ENCODE assay signal across 34 cellular contexts in the genomic region with DNA sequence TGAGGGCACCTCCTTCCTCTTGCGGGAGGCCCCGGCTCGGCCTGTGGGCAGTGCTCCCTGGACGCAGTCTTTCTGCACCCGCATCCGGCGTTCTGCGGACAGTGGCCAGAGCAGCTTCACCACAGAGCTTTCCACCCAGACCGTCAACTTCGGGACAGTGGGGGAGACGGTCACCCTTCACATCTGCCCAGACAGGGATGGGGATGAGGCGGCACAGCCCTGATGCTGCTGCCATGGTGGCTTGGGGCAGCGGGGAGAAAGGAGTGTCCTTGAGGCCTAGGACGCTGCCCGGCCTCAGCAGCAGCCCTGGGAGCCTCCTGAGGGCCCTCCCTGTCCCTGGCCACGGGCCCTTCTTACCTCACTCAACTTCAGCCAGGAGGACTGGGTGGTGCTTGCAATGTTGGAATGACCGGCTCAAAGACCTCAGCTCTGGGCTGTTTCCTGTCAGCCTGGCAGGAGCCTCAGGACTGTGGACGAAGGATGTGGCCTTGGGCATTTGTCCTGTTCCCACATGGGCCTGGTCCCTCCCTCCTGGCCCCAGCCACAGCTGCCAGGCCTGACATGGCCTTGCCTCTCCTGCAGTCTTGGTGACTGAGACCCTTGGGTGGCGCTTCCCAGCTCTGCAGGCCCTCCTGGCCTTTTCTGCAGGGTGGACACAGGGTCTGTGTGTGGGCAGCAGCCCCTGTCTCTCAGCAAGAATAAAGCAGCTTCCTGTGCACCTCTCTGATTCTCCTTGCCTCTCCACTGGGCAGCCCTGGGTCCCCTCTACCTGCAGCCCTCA. TPM values are rescaled to one million over a fixed set of nuclear protein-coding genes. Genes with fewer than 3 reads are reported as not detected.
A peak's percentile ranks its signal among the peaks of the same experiment; 100 is the strongest.
DNase-seq lines count a peak whose midpoint lies in the region; ATAC-seq and TF ChIP-seq lines count a peak whose summit lies in the region.
"Had no signal": no experiment of that assay in that cellular context is flagged by ENCODE, and none has a peak within 500 bp of the region (broad histone marks: within the 10 kb centered on the region; RNA-seq: fewer than 3 reads in every experiment).

No MANE protein-coding gene starts in this region.

- H3K36me3 ChIP-seq in lower lobe of right lung = no peaks in the 10 kb centered on the region
- H3K36me3 ChIP-seq: ascending aorta, MG63, Peyer's patch had no signal

- H3K4me1 ChIP-seq in right cardiac atrium (ENCODE audit: control insufficient read depth, insufficient read depth, low read length) (no peaks in the 10 kb centered on the region), lower lobe of right lung (no peaks in the 10 kb centered on the region)
- H3K4me1 ChIP-seq: ascending aorta, Caco-2, esophagus muscularis mucosa, Peyer's patch had no signal

- no peaks in the 10 kb centered on the region for H3K36me3 Mint-ChIP-seq in activated naive CD8-positive, alpha-beta T cell treated with anti-CD3 and anti-CD28 coated beads, Interleukin-2, amount 50 U/mL, for 24 hours (ENCODE audit: low read depth)
- H3K36me3 Mint-ChIP-seq in activated naive CD8-positive, alpha-beta T cell treated with anti-CD3 and anti-CD28 coated beads for 36 hours = no peaks in the 10 kb centered on the region
- H3K36me3 Mint-ChIP-seq: activated naive CD4-positive, alpha-beta T cell treated with anti-CD3 and anti-CD28 coated beads, Interleukin-2, amount 50 U/mL, for 72 hours; CD14-positive monocyte; natural killer cell; stimulated activated memory B cell treated with anti-CD40 and anti-IgM and Interleukin-4, amounts not matched to agents 10 μg/mL and 1 μg/mL and 100 μg/mL, for 72 hours had no signal

- ATAC-seq in activated naive CD8-positive, alpha-beta T cell treated with anti-CD3 and anti-CD28 coated beads, Interleukin-2, amount 50 U/mL, for 24 hours = peak; percentile 5
- peak; percentile 6 to 8 for ATAC-seq in right cardiac atrium
- ATAC-seq in HG02973 (IDR thresholded peaks at IDR 0.05; ENCODE audit: unreplicated experiment) = no peak
- ATAC-seq in lower lobe of right lung = no peak
- ATAC-seq: activated naive CD4-positive, alpha-beta T cell treated with anti-CD3 and anti-CD28 coated beads, Interleukin-2, amount 50 U/mL, for 72 hours; natural killer cell; stimulated activated memory B cell treated with anti-CD40 and anti-IgM and Interleukin-4, amounts not matched to agents 10 μg/mL and 1 μg/mL and 100 μg/mL, for 72 hours had no signal

- H3K9me3 Mint-ChIP-seq in activated naive CD8-positive, alpha-beta T cell treated with anti-CD3 and anti-CD28 coated beads, Interleukin-2, amount 50 U/mL, for 24 hours = no peaks in the 10 kb centered on the region
- H3K9me3 Mint-ChIP-seq in activated naive CD8-positive, alpha-beta T cell treated with anti-CD3 and anti-CD28 coated beads for 36 hours = no peaks in the 10 kb centered on the region
- H3K9me3 Mint-ChIP-seq: activated naive CD4-positive, alpha-beta T cell treated with anti-CD3 and anti-CD28 coated beads, Interleukin-2, amount 50 U/mL, for 72 hours; CD14-positive monocyte; dendritic cell treated with granulocyte-macrophage colony-stimulating factor and Interleukin-4, amounts not matched to agents 40 ng/mL and 50 ng/mL, for 4 days; natural killer cell; stimulated activated memory B cell treated with anti-CD40 and anti-IgM and Interleukin-4, amounts not matched to agents 10 μg/mL and 1 μg/mL and 100 μg/mL, for 72 hours had no signal

- 76% methylated on average over 19 of the region's 19 CpGs for WGBS in right cardiac atrium

- intact Hi-C loops in right cardiac atrium (cut with DNase I) (no loop called here), posterior vena cava (cut with DNase I) (no loop called here), lower lobe of right lung (cut with DNase I) (no loop called here)

- H3K27me3 Mint-ChIP-seq in activated naive CD8-positive, alpha-beta T cell treated with anti-CD3 and anti-CD28 coated beads, Interleukin-2, amount 50 U/mL, for 24 hours = no peaks in the 10 kb centered on the region
- no peaks in the 10 kb centered on the region for H3K27me3 Mint-ChIP-seq in activated naive CD8-positive, alpha-beta T cell treated with anti-CD3 and anti-CD28 coated beads for 36 hours
- H3K27me3 Mint-ChIP-seq: dendritic cell treated with granulocyte-macrophage colony-stimulating factor and Interleukin-4, amounts not matched to agents 40 ng/mL and 50 ng/mL, for 4 days; stimulated activated memory B cell treated with anti-CD40 and anti-IgM and Interleukin-4, amounts not matched to agents 10 μg/mL and 1 μg/mL and 100 μg/mL, for 72 hours had no signal

- TF ChIP-seq CTCF in lower lobe of right lung (IDR thresholded peaks at IDR 0.05) = no peak

- H3K27ac ChIP-seq in right cardiac atrium (ENCODE audit: low read length) = no peak overlapping the region
- no peak overlapping the region for H3K27ac ChIP-seq in lower lobe of right lung
- H3K27ac ChIP-seq: 22Rv1, ascending aorta, esophagus muscularis mucosa, Peyer's patch had no signal

- H3K4me3 ChIP-seq in right cardiac atrium (ENCODE audit: low read length) = no peak overlapping the region
- no peak overlapping the region for H3K4me3 ChIP-seq in lower lobe of right lung
- H3K4me3 ChIP-seq: ascending aorta, esophagus muscularis mucosa, lung, MG63, Peyer's patch had no signal

- H3K4me1 Mint-ChIP-seq in activated naive CD8-positive, alpha-beta T cell treated with anti-CD3 and anti-CD28 coated beads, Interleukin-2, amount 50 U/mL, for 24 hours = no peaks in the 10 kb centered on the region
- H3K4me1 Mint-ChIP-seq in activated naive CD8-positive, alpha-beta T cell treated with anti-CD3 and anti-CD28 coated beads for 36 hours = no peaks in the 10 kb centered on the region
- H3K4me1 Mint-ChIP-seq: CD14-positive monocyte; stimulated activated memory B cell treated with anti-CD40 and anti-IgM and Interleukin-4, amounts not matched to agents 10 μg/mL and 1 μg/mL and 100 μg/mL, for 72 hours had no signal

- H3K27ac Mint-ChIP-seq in activated naive CD8-positive, alpha-beta T cell treated with anti-CD3 and anti-CD28 coated beads, Interleukin-2, amount 50 U/mL, for 24 hours = no peak overlapping the region
- no peak overlapping the region for H3K27ac Mint-ChIP-seq in activated naive CD8-positive, alpha-beta T cell treated with anti-CD3 and anti-CD28 coated beads for 36 hours
- H3K27ac Mint-ChIP-seq: activated naive CD4-positive, alpha-beta T cell treated with anti-CD3 and anti-CD28 coated beads, Interleukin-2, amount 50 U/mL, for 72 hours; dendritic cell treated with granulocyte-macrophage colony-stimulating factor and Interleukin-4, amounts not matched to agents 40 ng/mL and 50 ng/mL, for 4 days; natural killer cell; stimulated activated memory B cell treated with anti-CD40 and anti-IgM and Interleukin-4, amounts not matched to agents 10 μg/mL and 1 μg/mL and 100 μg/mL, for 72 hours had no signal

- H3K27me3 ChIP-seq in right cardiac atrium (ENCODE audit: control insufficient read depth, insufficient read depth) = no peaks in the 10 kb centered on the region
- H3K27me3 ChIP-seq in lower lobe of right lung (ENCODE audit: low read depth) = no peaks in the 10 kb centered on the region
- H3K27me3 ChIP-seq: ascending aorta, MG63, Peyer's patch had no signal

- H3K4me3 Mint-ChIP-seq in activated naive CD8-positive, alpha-beta T cell treated with anti-CD3 and anti-CD28 coated beads, Interleukin-2, amount 50 U/mL, for 24 hours = no peak overlapping the region
- H3K4me3 Mint-ChIP-seq in activated naive CD8-positive, alpha-beta T cell treated with anti-CD3 and anti-CD28 coated beads for 36 hours = no peak overlapping the region
- H3K4me3 Mint-ChIP-seq: CD14-positive monocyte; dendritic cell treated with granulocyte-macrophage colony-stimulating factor and Interleukin-4, amounts not matched to agents 40 ng/mL and 50 ng/mL, for 4 days; natural killer cell; stimulated activated memory B cell treated with anti-CD40 and anti-IgM and Interleukin-4, amounts not matched to agents 10 μg/mL and 1 μg/mL and 100 μg/mL, for 72 hours had no signal

- no peak for DNase-seq in activated naive CD8-positive, alpha-beta T cell treated with anti-CD3 and anti-CD28 coated beads, Interleukin-2, amount 50 U/mL, for 24 hours
- DNase-seq in activated naive CD8-positive, alpha-beta T cell treated with anti-CD3 and anti-CD28 coated beads for 36 hours = no peak
- DNase-seq in right cardiac atrium (peak; percentile 18 to 65 (median 62)), posterior vena cava (ENCODE audit: low spot score) (peak; percentile 64), lower lobe of right lung (no peak), mesenteric fat pad (ENCODE audit: low spot score) (no peak)
- DNase-seq in stimulated activated CD4-positive, alpha-beta T cell treated with anti-CD3 and anti-CD28 coated beads, Interleukin-4, amount 100 ng/mL, for 24 hours = no peak
- DNase-seq: activated CD4-positive, alpha-beta T cell treated with anti-CD3 and anti-CD28 coated beads for 4 hours; activated CD8-positive, alpha-beta memory T cell treated with anti-CD3 and anti-CD28 coated beads for 24 hours; Caco-2; caudate nucleus; foreskin fibroblast; head of caudate nucleus; KG1; MG63; natural killer cell; NCI-H1105 treated with DMSO at 0.1 percent for 48 hours; NCI-H2029 treated with DMSO at 0.1 percent for 48 hours; NCI-H2227 treated with DMSO at 0.1 percent for 48 hours; NCI-H69; trophoblast cell had no signal

- no peaks in the 10 kb centered on the region for H3K9me3 ChIP-seq in right cardiac atrium (ENCODE audit: control insufficient read depth, low read length)
- no peaks in the 10 kb centered on the region for H3K9me3 ChIP-seq in lower lobe of right lung
- H3K9me3 ChIP-seq: ascending aorta, Caco-2, esophagus muscularis mucosa, MG63, Peyer's patch had no signal

RNA-seq across cellular contexts. Expression of a gene that starts 45.9 kb away (rescaled TPM):
- 10 to 100 TPM; 32.7 to 36.1 TPM for total RNA-seq in activated naive CD8-positive, alpha-beta T cell treated with anti-CD3 and anti-CD28 coated beads for 36 hours
- total RNA-seq in right cardiac atrium (10 to 100 TPM in 1 of 4 donors, 1 to 10 TPM in 3; 8.9 to 10.7 (median 9.5) TPM), posterior vena cava (10 to 100 TPM; 12.7 to 13.3 TPM), lower lobe of right lung (26.2 TPM), mesenteric fat pad (12.2 TPM)
- 5.9 TPM for polyA plus RNA-seq in right cardiac atrium

RNA-seq across cellular contexts. Expression of a gene that starts 55.9 kb away (rescaled TPM):
- 1 to 10 TPM; 1.3 to 1.9 TPM for total RNA-seq in activated naive CD8-positive, alpha-beta T cell treated with anti-CD3 and anti-CD28 coated beads for 36 hours
- total RNA-seq in right cardiac atrium = 1 to 10 TPM in 2 of 4 donors, under 1 TPM in 2; 0.56 to 2.4 (median 1.2) TPM
- polyA plus RNA-seq in right cardiac atrium = 0.41 TPM
- 1 to 10 TPM in 1 of 2 donors, under 1 TPM in 1; 0.38 to 1.9 TPM for total RNA-seq in posterior vena cava
- total RNA-seq in lower lobe of right lung = 2.6 TPM
- not detected for total RNA-seq in mesenteric fat pad
- total RNA-seq: ascending aorta, esophagus muscularis mucosa, G401, H4, subcutaneous adipose tissue had no signal
- polyA plus RNA-seq: CD14-positive monocyte had no signal

Comparison
In these comparisons a context has a peak if more than half of its experiments do, and no peak if none do; other contexts are left out.
1. ATAC-seq: peak in activated naive CD8-positive, alpha-beta T cell treated with anti-CD3 and anti-CD28 coated beads, Interleukin-2, amount 50 U/mL, for 24 hours (single experiment) and right cardiac atrium (2 of 2); none in HG02973 (single experiment) and lower lobe of right lung (0 of 2).
2. DNase-seq: peak in right cardiac atrium (3 of 3) and posterior vena cava (single experiment); none in activated naive CD8-positive, alpha-beta T cell treated with anti-CD3 and anti-CD28 coated beads, Interleukin-2, amount 50 U/mL, for 24 hours (single experiment), activated naive CD8-positive, alpha-beta T cell treated with anti-CD3 and anti-CD28 coated beads for 36 hours (single experiment), stimulated activated CD4-positive, alpha-beta T cell treated with anti-CD3 and anti-CD28 coated beads, Interleukin-4, amount 100 ng/mL, for 24 hours (single experiment), lower lobe of right lung (single experiment) and mesenteric fat pad (single experiment).